21 cellular contexts compared by ENCODE assay signal in the genomic region with DNA sequence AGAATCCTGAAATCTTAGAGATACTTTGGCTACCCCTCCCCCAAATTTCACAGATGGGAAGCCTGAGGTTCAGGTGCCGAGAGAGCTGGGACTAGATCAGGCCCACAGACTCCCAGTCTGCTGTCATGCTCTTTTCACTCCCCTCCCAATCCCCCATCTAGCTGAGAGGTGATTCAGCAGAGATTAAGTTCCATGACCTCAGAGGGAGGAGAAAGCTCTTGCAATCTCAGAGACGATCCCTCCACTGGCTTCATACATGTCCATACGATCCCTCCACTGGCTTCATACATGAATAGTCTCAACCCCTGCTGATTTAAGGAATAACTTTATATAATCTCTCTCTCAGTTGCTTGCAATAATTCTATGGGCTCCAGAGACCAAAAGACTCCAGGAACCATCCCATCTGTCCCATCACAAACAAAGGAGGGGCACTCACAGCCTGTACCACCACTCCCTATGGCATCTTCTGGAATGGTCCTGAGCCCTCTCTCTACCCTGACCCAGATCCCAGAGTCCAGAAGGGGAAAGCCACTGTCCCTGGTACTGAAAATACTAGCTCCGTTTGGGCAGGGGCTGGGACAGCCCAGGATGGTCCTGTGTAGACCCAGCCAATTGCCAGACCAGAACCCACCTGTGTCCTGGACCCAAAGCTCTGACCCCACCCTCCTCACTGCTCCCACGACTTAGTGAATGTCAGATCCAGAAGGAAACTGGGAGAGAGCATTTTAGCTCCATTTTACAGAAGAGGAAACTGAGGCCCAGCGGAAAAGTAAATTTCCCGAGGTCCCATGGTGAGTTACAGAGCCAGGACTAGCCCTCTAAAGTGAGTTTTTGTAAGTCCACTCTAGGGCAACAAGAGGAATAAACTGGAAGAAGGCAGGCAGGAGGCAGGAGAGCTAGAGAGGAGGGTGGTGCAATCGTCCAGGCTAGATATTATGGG. TPM values are rescaled to one million over a fixed set of nuclear protein-coding genes. Genes with fewer than 3 reads are reported as not detected.
DNase-seq lines count a peak whose midpoint lies in the region; TF ChIP-seq lines count a peak whose summit lies in the region.
"Had no signal": no experiment of that assay in that cellular context is flagged by ENCODE, and none has a peak within 500 bp of the region (broad histone marks: within the 10 kb centered on the region; RNA-seq: fewer than 3 reads in every experiment).

No MANE protein-coding gene starts in this region.

- H3K27ac ChIP-seq in mesendoderm (ENCODE audit: low read depth, low read length): no peak overlapping the region
- H3K27ac ChIP-seq: skin epidermis had no signal

- no peak overlapping the region for H3K4me3 ChIP-seq in mesendoderm (ENCODE audit: low read length)
- H3K4me3 ChIP-seq: skin epidermis had no signal

- WGBS in mesendoderm (ENCODE audit: extremely low coverage, insufficient coverage, low lambda C conversion rate): no CpG with 5 or more reads among the region's 8 CpGs

- no peak overlapping the region for H2BK5ac ChIP-seq in mesendoderm (ENCODE audit: low read length)

- H3K27me3 ChIP-seq in mesendoderm (ENCODE audit: insufficient read depth, low read length, poor library complexity): no peaks in the 10 kb centered on the region

- H3K9ac ChIP-seq in mesendoderm (ENCODE audit: low read length): no peak overlapping the region

- H3K4me1 ChIP-seq in mesendoderm (ENCODE audit: control insufficient read depth, low read depth, low read length): no peaks in the 10 kb centered on the region

- peak; percentile 15 for DNase-seq in ELR (ENCODE audit: low read depth)
- DNase-seq in astrocyte of the hippocampus (ENCODE audit: low read depth, low spot score): peak; percentile 20
- DNase-seq in mesendoderm: peak; percentile 31
- DNase-seq in activated gamma-delta T cell treated with Interleukin-2 at 50 U/mL for 16 hours: no peak
- no peak for DNase-seq in NCI-H2196 treated with DMSO at 0.1 percent for 48 hours (lab: John Stamatoyannopoulos, UW; ENCODE audit: unreplicated experiment)
- no peak for DNase-seq in T1000 (lab: John Stamatoyannopoulos, UW)
- DNase-seq: activated CD4-positive, alpha-beta T cell treated with anti-CD3 and anti-CD28 coated beads, Interleukin-2, amount 50 U/mL, for 1 hour; activated CD8-positive, alpha-beta memory T cell treated with anti-CD3 and anti-CD28 coated beads, Interleukin-2, amount 50 U/mL, for 48 hours; activated naive CD4-positive, alpha-beta T cell treated with Interleukin-2 at 50 U/mL for 16 hours; cortex of kidney; H9; KG1; kidney; naive thymus-derived CD8-positive, alpha-beta T cell; NCI-H1092 treated with DMSO at 0.1 percent for 48 hours; NCI-H2081 treated with DMSO at 0.1 percent for 48 hours; NCI-H510A; stimulated activated naive CD8-positive, alpha-beta T cell treated with anti-CD3 and anti-CD28 coated beads, Interleukin-15, amount 100 ng/mL, for 72 hours; trophoblast cell had no signal

- H2AK5ac ChIP-seq in mesendoderm (ENCODE audit: low read length): no peak overlapping the region

- H4K8ac ChIP-seq in mesendoderm (ENCODE audit: low read depth, low read length): no peak overlapping the region

- H3K36me3 ChIP-seq in mesendoderm (ENCODE audit: control insufficient read depth, insufficient read depth, low read length): no peaks in the 10 kb centered on the region

- no peak overlapping the region for H3K4me2 ChIP-seq in mesendoderm (ENCODE audit: low read length)

- H3K23ac ChIP-seq in mesendoderm (ENCODE audit: low read length): no peak overlapping the region

- no peak for TF ChIP-seq EP300 in Ishikawa (IDR thresholded peaks at IDR 0.05; ENCODE audit: borderline replicate concordance)

- no peaks in the 10 kb centered on the region for H3K79me1 ChIP-seq in mesendoderm (ENCODE audit: low read length)

- no peak overlapping the region for H2BK120ac ChIP-seq in mesendoderm (ENCODE audit: low read depth, low read length)

- H2BK15ac ChIP-seq in mesendoderm (replicated peaks; ENCODE audit: low read depth): no peak overlapping the region

- H3K79me2 ChIP-seq in mesendoderm (ENCODE audit: control insufficient read depth, insufficient read depth, low read length): no peaks in the 10 kb centered on the region

- no peak overlapping the region for H3K56ac ChIP-seq in mesendoderm (ENCODE audit: low read length)

- TF ChIP-seq RAD21 in Ishikawa (IDR thresholded peaks at IDR 0.05; ENCODE audit: low read depth): no peak

- H4K5ac ChIP-seq in mesendoderm (ENCODE audit: low read length): no peak overlapping the region

- H3K18ac ChIP-seq in mesendoderm (ENCODE audit: low read length): no peak overlapping the region

- H3K4ac ChIP-seq in mesendoderm (ENCODE audit: low read depth, low read length): no peak overlapping the region

TF ChIP-seq in Ishikawa, 13 proteins besides CTCF, POLR2A, EP300 and RAD21:
- TF ChIP-seq, protein P1, sequence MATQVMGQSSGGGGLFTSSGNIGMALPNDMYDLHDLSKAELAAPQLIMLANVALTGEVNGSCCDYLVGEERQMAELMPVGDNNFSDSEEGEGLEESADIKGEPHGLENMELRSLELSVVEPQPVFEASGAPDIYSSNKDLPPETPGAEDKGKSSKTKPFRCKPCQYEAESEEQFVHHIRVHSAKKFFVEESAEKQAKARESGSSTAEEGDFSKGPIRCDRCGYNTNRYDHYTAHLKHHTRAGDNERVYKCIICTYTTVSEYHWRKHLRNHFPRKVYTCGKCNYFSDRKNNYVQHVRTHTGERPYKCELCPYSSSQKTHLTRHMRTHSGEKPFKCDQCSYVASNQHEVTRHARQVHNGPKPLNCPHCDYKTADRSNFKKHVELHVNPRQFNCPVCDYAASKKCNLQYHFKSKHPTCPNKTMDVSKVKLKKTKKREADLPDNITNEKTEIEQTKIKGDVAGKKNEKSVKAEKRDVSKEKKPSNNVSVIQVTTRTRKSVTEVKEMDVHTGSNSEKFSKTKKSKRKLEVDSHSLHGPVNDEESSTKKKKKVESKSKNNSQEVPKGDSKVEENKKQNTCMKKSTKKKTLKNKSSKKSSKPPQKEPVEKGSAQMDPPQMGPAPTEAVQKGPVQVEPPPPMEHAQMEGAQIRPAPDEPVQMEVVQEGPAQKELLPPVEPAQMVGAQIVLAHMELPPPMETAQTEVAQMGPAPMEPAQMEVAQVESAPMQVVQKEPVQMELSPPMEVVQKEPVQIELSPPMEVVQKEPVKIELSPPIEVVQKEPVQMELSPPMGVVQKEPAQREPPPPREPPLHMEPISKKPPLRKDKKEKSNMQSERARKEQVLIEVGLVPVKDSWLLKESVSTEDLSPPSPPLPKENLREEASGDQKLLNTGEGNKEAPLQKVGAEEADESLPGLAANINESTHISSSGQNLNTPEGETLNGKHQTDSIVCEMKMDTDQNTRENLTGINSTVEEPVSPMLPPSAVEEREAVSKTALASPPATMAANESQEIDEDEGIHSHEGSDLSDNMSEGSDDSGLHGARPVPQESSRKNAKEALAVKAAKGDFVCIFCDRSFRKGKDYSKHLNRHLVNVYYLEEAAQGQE (IDR thresholded peaks at IDR 0.05; ENCODE audit: low read depth): peak; percentile 88
- no peak for TF ChIP-seq TCF12 (IDR thresholded peaks at IDR 0.05; ENCODE audit: low read depth)

RNA-seq across cellular contexts. Expression of gene RIMS3, which starts 27.1 kb away (rescaled TPM):
- 2.9 TPM for polyA plus RNA-seq in mesendoderm (2013, experiment 1 of 2)
- 2.7 TPM for polyA plus RNA-seq in mesendoderm (2013, experiment 2 of 2)

RNA-seq across cellular contexts. Expression of gene NFYC, which starts 53.1 kb away (rescaled TPM):
- 60.3 TPM for polyA plus RNA-seq in mesendoderm (2013, experiment 1 of 2)
- polyA plus RNA-seq in mesendoderm (2013, experiment 2 of 2): 58.2 TPM

Comparison
In these comparisons a context has a peak if more than half of its experiments do, and no peak if none do; other contexts are left out.
1. DNase-seq: peak in ELR (single experiment), astrocyte of the hippocampus (single experiment) and mesendoderm (single experiment); none in activated gamma-delta T cell treated with Interleukin-2 at 50 U/mL for 16 hours (single experiment), NCI-H2196 treated with DMSO at 0.1 percent for 48 hours (single experiment) and T1000 (single experiment).